Comparison of ENCODE assay signal across 13 cellular contexts in the genomic region with DNA sequence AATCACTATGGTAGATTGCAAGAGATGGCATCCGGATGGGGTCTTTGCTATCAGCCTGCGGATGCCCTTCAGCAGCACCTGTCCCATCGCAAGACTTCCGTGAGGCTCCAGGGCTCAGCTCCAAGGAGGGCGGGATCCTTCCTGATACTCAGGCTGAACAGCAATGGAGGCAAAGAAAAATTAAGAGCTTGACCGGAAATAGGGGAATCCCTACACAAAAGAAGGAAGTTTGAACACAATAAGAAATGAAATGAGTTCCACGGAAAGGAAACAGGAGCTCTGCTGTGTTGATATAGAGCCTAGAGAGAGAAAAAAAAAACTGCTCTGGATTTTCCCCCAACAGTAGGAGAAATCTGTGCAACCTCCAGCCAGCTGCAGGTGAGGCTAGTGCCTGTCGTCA.
"Had no signal": no experiment of that assay in that cellular context is flagged by ENCODE, and none has a peak within 500 bp of the region (broad histone marks: within the 10 kb centered on the region; RNA-seq: fewer than 3 reads in every experiment).

No MANE protein-coding gene starts in this region.

- H3K27ac ChIP-seq: gastrocnemius medialis, suprapubic skin, VCaP had no signal

- H3K4me2 ChIP-seq: smooth muscle cell had no signal

- ATAC-seq: gastrocnemius medialis had no signal

- H3K27me3 ChIP-seq: gastrocnemius medialis, suprapubic skin had no signal

- H3K9me3 ChIP-seq: gastrocnemius medialis, suprapubic skin had no signal

- H3K36me3 Mint-ChIP-seq: activated CD4-positive, alpha-beta memory T cell treated with anti-CD3 and anti-CD28 coated beads for 36 hours; type B pancreatic cell had no signal

- FAIRE-seq: astrocyte, kidney had no signal

- H3K27ac Mint-ChIP-seq: activated CD4-positive, alpha-beta memory T cell treated with anti-CD3 and anti-CD28 coated beads for 36 hours; activated naive CD8-positive, alpha-beta T cell treated with anti-CD3 and anti-CD28 coated beads, Interleukin-2, amount 50 U/mL, for 24 hours; type B pancreatic cell had no signal

- H3K36me3 ChIP-seq: gastrocnemius medialis, suprapubic skin had no signal

- H3K4me1 ChIP-seq: suprapubic skin had no signal

- H3K4me3 Mint-ChIP-seq: activated CD4-positive, alpha-beta memory T cell treated with anti-CD3 and anti-CD28 coated beads for 36 hours; activated naive CD8-positive, alpha-beta T cell treated with anti-CD3 and anti-CD28 coated beads, Interleukin-2, amount 50 U/mL, for 24 hours; neural crest cell; type B pancreatic cell had no signal

- H3K9me3 Mint-ChIP-seq: activated CD4-positive, alpha-beta memory T cell treated with anti-CD3 and anti-CD28 coated beads for 36 hours; activated naive CD8-positive, alpha-beta T cell treated with anti-CD3 and anti-CD28 coated beads, Interleukin-2, amount 50 U/mL, for 24 hours; neural crest cell; type B pancreatic cell had no signal

- H3K4me3 ChIP-seq: gastrocnemius medialis, smooth muscle cell, suprapubic skin had no signal

- H3K27me3 Mint-ChIP-seq: activated CD4-positive, alpha-beta memory T cell treated with anti-CD3 and anti-CD28 coated beads for 36 hours; type B pancreatic cell had no signal

- DNase-seq: activated CD4-positive, alpha-beta memory T cell treated with anti-CD3 and anti-CD28 coated beads for 36 hours; activated CD8-positive, alpha-beta memory T cell treated with anti-CD3 and anti-CD28 coated beads, Interleukin-2, amount 50 U/mL, for 4 hours; activated naive CD8-positive, alpha-beta T cell treated with anti-CD3 and anti-CD28 coated beads, Interleukin-2, amount 50 U/mL, for 24 hours; gastrocnemius medialis; kidney; stimulated activated naive CD4-positive, alpha-beta T cell; T1000 had no signal
